22 cellular contexts compared by ENCODE assay signal in genomic region chr1:11434506-11434905, GRCh38. TPM values are rescaled to one million over a fixed set of nuclear protein-coding genes. Genes with fewer than 3 reads are reported as not detected.
A peak's percentile ranks its signal among the peaks of the same experiment; 100 is the strongest.
DNase-seq lines count a peak whose midpoint lies in the region; ATAC-seq and TF ChIP-seq lines count a peak whose summit lies in the region.
"Had no signal": no experiment of that assay in that cellular context is flagged by ENCODE, and none has a peak within 500 bp of the region (broad histone marks: within the 10 kb centered on the region; RNA-seq: fewer than 3 reads in every experiment).

No MANE protein-coding gene starts in this region.

- H3K27ac Mint-ChIP-seq in brain: peak overlapping the region; percentile 17 to 94 (median 93)
- H3K27ac Mint-ChIP-seq in activated CD8-positive, alpha-beta T cell treated with anti-CD3 and anti-CD28 coated beads, Interleukin-2, amount 10 ng/mL, durations not matched to agents 7 days and 5 days: no peak overlapping the region
- H3K27ac Mint-ChIP-seq in activated naive CD4-positive, alpha-beta T cell treated with anti-CD3 and anti-CD28 coated beads, Interleukin-2, amount 10 ng/mL, durations not matched to agents 7 days and 5 days: no peak overlapping the region
- H3K27ac Mint-ChIP-seq: T-cell had no signal

- CTCF ChIA-PET in activated CD8-positive, alpha-beta T cell treated with anti-CD3 and anti-CD28 coated beads, Interleukin-2, amount 10 ng/mL, durations not matched to agents 7 days and 5 days (lab: Charles Lee): no interaction called here
- CTCF ChIA-PET in activated naive CD4-positive, alpha-beta T cell treated with anti-CD3 and anti-CD28 coated beads, Interleukin-2, amount 10 ng/mL, durations not matched to agents 7 days and 5 days (lab: Charles Lee): no interaction called here

- H3K9me3 Mint-ChIP-seq in brain: no peaks in the 10 kb centered on the region
- no peaks in the 10 kb centered on the region for H3K9me3 Mint-ChIP-seq in activated CD8-positive, alpha-beta T cell treated with anti-CD3 and anti-CD28 coated beads, Interleukin-2, amount 10 ng/mL, durations not matched to agents 7 days and 5 days (ENCODE audit: insufficient read depth)
- H3K9me3 Mint-ChIP-seq in activated naive CD4-positive, alpha-beta T cell treated with anti-CD3 and anti-CD28 coated beads, Interleukin-2, amount 10 ng/mL, durations not matched to agents 7 days and 5 days: no peaks in the 10 kb centered on the region
- H3K9me3 Mint-ChIP-seq: T-cell had no signal

- H3K36me3 Mint-ChIP-seq in brain: no peaks in the 10 kb centered on the region
- no peaks in the 10 kb centered on the region for H3K36me3 Mint-ChIP-seq in activated CD8-positive, alpha-beta T cell treated with anti-CD3 and anti-CD28 coated beads, Interleukin-2, amount 10 ng/mL, durations not matched to agents 7 days and 5 days (ENCODE audit: low read depth)
- H3K36me3 Mint-ChIP-seq in activated naive CD4-positive, alpha-beta T cell treated with anti-CD3 and anti-CD28 coated beads, Interleukin-2, amount 10 ng/mL, durations not matched to agents 7 days and 5 days: no peaks in the 10 kb centered on the region
- H3K36me3 Mint-ChIP-seq: T-cell had no signal

- DNase-seq in COR-L47 (lab: John Stamatoyannopoulos, UW) (peak; percentile 68), NCI-H1092 treated with DMSO at 0.1 percent for 48 hours (lab: John Stamatoyannopoulos, UW) (peak; percentile 88), NCI-H510A (lab: John Stamatoyannopoulos, UW) (peak; percentile 77), coronary artery (ENCODE audit: low spot score) (no peak), DMS53 treated with DMSO at 0.1 percent for 48 hours (lab: John Stamatoyannopoulos, UW; ENCODE audit: unreplicated experiment) (no peak)
- no peak for DNase-seq in activated CD8-positive, alpha-beta T cell treated with anti-CD3 and anti-CD28 coated beads, Interleukin-2, amount 10 ng/mL, durations not matched to agents 7 days and 5 days
- no peak for DNase-seq in activated naive CD4-positive, alpha-beta T cell treated with anti-CD3 and anti-CD28 coated beads, Interleukin-2, amount 10 ng/mL, durations not matched to agents 7 days and 5 days
- DNase-seq: activated CD4-positive, alpha-beta T cell treated with anti-CD3 and anti-CD28 coated beads for 1 hour; activated naive CD4-positive, alpha-beta T cell treated with Interleukin-2 at 50 U/mL for 16 hours; activated T-cell treated with anti-CD3 and anti-CD28 coated beads, Interleukin-2, amount 50 U/mL, for 48 hours; GM23248; NCI-H1048; occipital lobe; Right ventricle myocardium superior; small intestine; stimulated activated naive CD4-positive, alpha-beta T cell; T-cell had no signal

- H3K4me3 ChIP-seq in coronary artery: no peak overlapping the region
- H3K4me3 ChIP-seq: cardiac muscle cell, GM23248, thoracic aorta had no signal

- peaks cover 8% of the 10 kb centered on the region for H3K27me3 Mint-ChIP-seq in brain
- peaks cover 8% of the 10 kb centered on the region for H3K27me3 Mint-ChIP-seq in activated CD8-positive, alpha-beta T cell treated with anti-CD3 and anti-CD28 coated beads, Interleukin-2, amount 10 ng/mL, durations not matched to agents 7 days and 5 days (ENCODE audit: low read depth)
- H3K27me3 Mint-ChIP-seq in activated naive CD4-positive, alpha-beta T cell treated with anti-CD3 and anti-CD28 coated beads, Interleukin-2, amount 10 ng/mL, durations not matched to agents 7 days and 5 days: peaks cover 60% of the 10 kb centered on the region

- POLR2A ChIA-PET in activated CD8-positive, alpha-beta T cell treated with anti-CD3 and anti-CD28 coated beads, Interleukin-2, amount 10 ng/mL, durations not matched to agents 7 days and 5 days (lab: Charles Lee): no interaction called here

- TF ChIP-seq CTCF in brain (conservative IDR thresholded peaks at IDR 0.05): no peak
- no peak for TF ChIP-seq CTCF in coronary artery (IDR thresholded peaks at IDR 0.05)

- no peak for ATAC-seq in activated CD8-positive, alpha-beta T cell treated with anti-CD3 and anti-CD28 coated beads, Interleukin-2, amount 10 ng/mL, durations not matched to agents 7 days and 5 days
- ATAC-seq: T-cell had no signal

- H3K27ac ChIP-seq in coronary artery: no peak overlapping the region
- H3K27ac ChIP-seq: cardiac muscle cell, GM23248, thoracic aorta had no signal

- H3K4me1 Mint-ChIP-seq in brain: peaks cover 79% of the 10 kb centered on the region
- H3K4me1 Mint-ChIP-seq in activated CD8-positive, alpha-beta T cell treated with anti-CD3 and anti-CD28 coated beads, Interleukin-2, amount 10 ng/mL, durations not matched to agents 7 days and 5 days (ENCODE audit: low read depth): peaks cover 3% of the 10 kb centered on the region
- peaks cover 25% of the 10 kb centered on the region for H3K4me1 Mint-ChIP-seq in activated naive CD4-positive, alpha-beta T cell treated with anti-CD3 and anti-CD28 coated beads, Interleukin-2, amount 10 ng/mL, durations not matched to agents 7 days and 5 days

- H3K4me3 Mint-ChIP-seq in brain: no peak overlapping the region
- no peak overlapping the region for H3K4me3 Mint-ChIP-seq in activated CD8-positive, alpha-beta T cell treated with anti-CD3 and anti-CD28 coated beads, Interleukin-2, amount 10 ng/mL, durations not matched to agents 7 days and 5 days
- H3K4me3 Mint-ChIP-seq in activated naive CD4-positive, alpha-beta T cell treated with anti-CD3 and anti-CD28 coated beads, Interleukin-2, amount 10 ng/mL, durations not matched to agents 7 days and 5 days: no peak overlapping the region
- H3K4me3 Mint-ChIP-seq: T-cell had no signal

RNA-seq across cellular contexts. Expression of gene DISP3, which starts 44.4 kb away (rescaled TPM):
- 12.0 TPM for polyA plus RNA-seq in brain (ENCODE audit: insufficient read depth, low read depth, low replicate concordance)
- under 1 TPM; 0.42 to 0.55 TPM for total RNA-seq in activated CD8-positive, alpha-beta T cell treated with anti-CD3 and anti-CD28 coated beads, Interleukin-2, amount 10 ng/mL, durations not matched to agents 7 days and 5 days
- total RNA-seq: fibroblast of lung, GM23248, LHCN-M2, Right ventricle myocardium superior, thoracic aorta had no signal
- polyA plus RNA-seq: GM23248 had no signal

Comparison
In these comparisons a context has a peak if more than half of its experiments do, and no peak if none do; other contexts are left out.
1. DNase-seq: peak in COR-L47 (single experiment), NCI-H1092 treated with DMSO at 0.1 percent for 48 hours (single experiment) and NCI-H510A (single experiment); none in coronary artery (single experiment), DMS53 treated with DMSO at 0.1 percent for 48 hours (single experiment), activated CD8-positive, alpha-beta T cell treated with anti-CD3 and anti-CD28 coated beads, Interleukin-2, amount 10 ng/mL, durations not matched to agents 7 days and 5 days (single experiment) and activated naive CD4-positive, alpha-beta T cell treated with anti-CD3 and anti-CD28 coated beads, Interleukin-2, amount 10 ng/mL, durations not matched to agents 7 days and 5 days (single experiment).
2. H3K27ac Mint-ChIP-seq: peak in brain (5 of 5); none in activated CD8-positive, alpha-beta T cell treated with anti-CD3 and anti-CD28 coated beads, Interleukin-2, amount 10 ng/mL, durations not matched to agents 7 days and 5 days (single experiment) and activated naive CD4-positive, alpha-beta T cell treated with anti-CD3 and anti-CD28 coated beads, Interleukin-2, amount 10 ng/mL, durations not matched to agents 7 days and 5 days (single experiment).